1 cellular context compared by ENCODE assay signal in the genomic region with DNA sequence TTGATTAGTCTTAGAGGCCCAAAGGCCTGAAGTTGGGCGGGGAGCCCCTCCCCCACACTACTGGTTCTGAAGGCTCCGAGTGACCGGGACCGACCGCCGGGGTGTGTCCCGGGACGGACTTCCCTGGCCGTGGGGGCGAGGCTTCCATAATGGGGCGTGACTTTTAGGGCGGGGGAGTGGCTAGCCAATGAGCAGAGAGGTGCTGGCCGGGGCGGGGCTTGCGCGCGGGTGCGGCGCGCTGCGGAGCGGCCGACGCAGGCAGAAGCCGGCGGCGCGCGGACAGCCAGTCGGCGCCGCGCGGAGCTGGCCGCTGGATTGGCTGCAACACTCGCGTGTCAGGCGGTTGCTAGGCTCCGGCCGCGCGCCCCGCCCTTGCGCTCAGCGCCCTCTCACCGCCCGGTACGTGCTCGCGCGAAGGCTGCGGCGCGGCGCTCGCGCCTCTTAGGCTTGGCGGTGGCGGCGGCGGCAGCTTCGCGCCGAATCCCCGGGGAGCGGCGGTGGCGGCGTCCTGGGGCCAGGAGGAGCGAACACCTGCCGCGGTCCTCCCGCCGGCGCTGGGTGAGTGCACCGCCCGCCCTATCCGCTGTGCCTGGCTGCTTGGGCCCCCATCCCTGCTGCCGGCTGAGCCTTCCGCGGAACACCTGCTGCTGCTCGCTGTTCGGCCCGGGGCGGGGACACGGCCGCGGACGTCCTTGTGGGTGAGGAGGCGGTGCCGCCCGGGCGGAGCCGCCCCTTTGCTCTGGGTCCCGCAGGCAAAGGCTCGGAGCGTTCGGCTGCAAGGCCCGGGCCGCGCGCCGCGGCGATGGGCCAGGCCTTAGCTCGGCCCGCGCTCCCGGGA.
TF ChIP-seq lines count a peak whose summit lies in the region.

A gene (plus strand): TSS at position 392 of the 838 bp plus-strand sequence. CDS start 40,268 bp downstream, outside the sequence.

TF ChIP-seq in HepG2, 621 proteins besides CTCF, POLR2A, EP300 and RAD21 (continued from another document and continues in another):
- TF ChIP-seq, protein P1, sequence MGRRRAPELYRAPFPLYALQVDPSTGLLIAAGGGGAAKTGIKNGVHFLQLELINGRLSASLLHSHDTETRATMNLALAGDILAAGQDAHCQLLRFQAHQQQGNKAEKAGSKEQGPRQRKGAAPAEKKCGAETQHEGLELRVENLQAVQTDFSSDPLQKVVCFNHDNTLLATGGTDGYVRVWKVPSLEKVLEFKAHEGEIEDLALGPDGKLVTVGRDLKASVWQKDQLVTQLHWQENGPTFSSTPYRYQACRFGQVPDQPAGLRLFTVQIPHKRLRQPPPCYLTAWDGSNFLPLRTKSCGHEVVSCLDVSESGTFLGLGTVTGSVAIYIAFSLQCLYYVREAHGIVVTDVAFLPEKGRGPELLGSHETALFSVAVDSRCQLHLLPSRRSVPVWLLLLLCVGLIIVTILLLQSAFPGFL (CRISPR knock-in tag; IDR thresholded peaks at IDR 0.05): no peak
- TF ChIP-seq ZNF451 (CRISPR knock-in tag; IDR thresholded peaks at IDR 0.05): peak; percentile 80; the same call in 1 of the 2 replicates
- TF ChIP-seq, protein P2, sequence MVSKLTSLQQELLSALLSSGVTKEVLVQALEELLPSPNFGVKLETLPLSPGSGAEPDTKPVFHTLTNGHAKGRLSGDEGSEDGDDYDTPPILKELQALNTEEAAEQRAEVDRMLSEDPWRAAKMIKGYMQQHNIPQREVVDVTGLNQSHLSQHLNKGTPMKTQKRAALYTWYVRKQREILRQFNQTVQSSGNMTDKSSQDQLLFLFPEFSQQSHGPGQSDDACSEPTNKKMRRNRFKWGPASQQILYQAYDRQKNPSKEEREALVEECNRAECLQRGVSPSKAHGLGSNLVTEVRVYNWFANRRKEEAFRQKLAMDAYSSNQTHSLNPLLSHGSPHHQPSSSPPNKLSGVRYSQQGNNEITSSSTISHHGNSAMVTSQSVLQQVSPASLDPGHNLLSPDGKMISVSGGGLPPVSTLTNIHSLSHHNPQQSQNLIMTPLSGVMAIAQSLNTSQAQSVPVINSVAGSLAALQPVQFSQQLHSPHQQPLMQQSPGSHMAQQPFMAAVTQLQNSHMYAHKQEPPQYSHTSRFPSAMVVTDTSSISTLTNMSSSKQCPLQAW (CRISPR knock-in tag; IDR thresholded peaks at IDR 0.05): peak; percentile 67; the same call in 1 of the 2 replicates
- TF ChIP-seq FOXP1 (IDR thresholded peaks at IDR 0.05): no peak
- TF ChIP-seq FOXP1 (CRISPR knock-in tag; IDR thresholded peaks at IDR 0.05): no peak
- TF ChIP-seq, protein P3, sequence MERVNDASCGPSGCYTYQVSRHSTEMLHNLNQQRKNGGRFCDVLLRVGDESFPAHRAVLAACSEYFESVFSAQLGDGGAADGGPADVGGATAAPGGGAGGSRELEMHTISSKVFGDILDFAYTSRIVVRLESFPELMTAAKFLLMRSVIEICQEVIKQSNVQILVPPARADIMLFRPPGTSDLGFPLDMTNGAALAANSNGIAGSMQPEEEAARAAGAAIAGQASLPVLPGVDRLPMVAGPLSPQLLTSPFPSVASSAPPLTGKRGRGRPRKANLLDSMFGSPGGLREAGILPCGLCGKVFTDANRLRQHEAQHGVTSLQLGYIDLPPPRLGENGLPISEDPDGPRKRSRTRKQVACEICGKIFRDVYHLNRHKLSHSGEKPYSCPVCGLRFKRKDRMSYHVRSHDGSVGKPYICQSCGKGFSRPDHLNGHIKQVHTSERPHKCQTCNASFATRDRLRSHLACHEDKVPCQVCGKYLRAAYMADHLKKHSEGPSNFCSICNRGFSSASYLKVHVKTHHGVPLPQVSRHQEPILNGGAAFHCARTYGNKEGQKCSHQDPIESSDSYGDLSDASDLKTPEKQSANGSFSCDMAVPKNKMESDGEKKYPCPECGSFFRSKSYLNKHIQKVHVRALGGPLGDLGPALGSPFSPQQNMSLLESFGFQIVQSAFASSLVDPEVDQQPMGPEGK (CRISPR knock-in tag; IDR thresholded peaks at IDR 0.05): peak; percentile 56; the same call in 1 of the 2 replicates
- TF ChIP-seq HNRNPUL1 (IDR thresholded peaks at IDR 0.05; ENCODE audit: low read depth, low read length): 0 out of 2 replicates have a peak, but pooled peaks have one; percentile 24
- peak; percentile 95 for TF ChIP-seq ZFX (CRISPR knock-in tag; IDR thresholded peaks at IDR 0.05; ENCODE audit: low read depth)
- no peak for TF ChIP-seq TCF7L2 (IDR thresholded peaks at IDR 0.05; ENCODE audit: low read depth, low read length)
- no peak for TF ChIP-seq ATF1 (CRISPR knock-in tag; IDR thresholded peaks at IDR 0.05)
- no peak for TF ChIP-seq ZFP41 (CRISPR knock-in tag; IDR thresholded peaks at IDR 0.05; ENCODE audit: borderline replicate concordance)
- no peak for TF ChIP-seq ZNF317 (CRISPR knock-in tag; IDR thresholded peaks at IDR 0.05)
- TF ChIP-seq ATRX (CRISPR knock-in tag; IDR thresholded peaks at IDR 0.05; ENCODE audit: borderline replicate concordance): no peak
- TF ChIP-seq NFIB (CRISPR knock-in tag; IDR thresholded peaks at IDR 0.05; ENCODE audit: borderline replicate concordance): no peak
- peak; percentile 61 for TF ChIP-seq ATF7-NPFF (CRISPR knock-in tag; IDR thresholded peaks at IDR 0.05; ENCODE audit: low read depth)
- TF ChIP-seq, protein P4, sequence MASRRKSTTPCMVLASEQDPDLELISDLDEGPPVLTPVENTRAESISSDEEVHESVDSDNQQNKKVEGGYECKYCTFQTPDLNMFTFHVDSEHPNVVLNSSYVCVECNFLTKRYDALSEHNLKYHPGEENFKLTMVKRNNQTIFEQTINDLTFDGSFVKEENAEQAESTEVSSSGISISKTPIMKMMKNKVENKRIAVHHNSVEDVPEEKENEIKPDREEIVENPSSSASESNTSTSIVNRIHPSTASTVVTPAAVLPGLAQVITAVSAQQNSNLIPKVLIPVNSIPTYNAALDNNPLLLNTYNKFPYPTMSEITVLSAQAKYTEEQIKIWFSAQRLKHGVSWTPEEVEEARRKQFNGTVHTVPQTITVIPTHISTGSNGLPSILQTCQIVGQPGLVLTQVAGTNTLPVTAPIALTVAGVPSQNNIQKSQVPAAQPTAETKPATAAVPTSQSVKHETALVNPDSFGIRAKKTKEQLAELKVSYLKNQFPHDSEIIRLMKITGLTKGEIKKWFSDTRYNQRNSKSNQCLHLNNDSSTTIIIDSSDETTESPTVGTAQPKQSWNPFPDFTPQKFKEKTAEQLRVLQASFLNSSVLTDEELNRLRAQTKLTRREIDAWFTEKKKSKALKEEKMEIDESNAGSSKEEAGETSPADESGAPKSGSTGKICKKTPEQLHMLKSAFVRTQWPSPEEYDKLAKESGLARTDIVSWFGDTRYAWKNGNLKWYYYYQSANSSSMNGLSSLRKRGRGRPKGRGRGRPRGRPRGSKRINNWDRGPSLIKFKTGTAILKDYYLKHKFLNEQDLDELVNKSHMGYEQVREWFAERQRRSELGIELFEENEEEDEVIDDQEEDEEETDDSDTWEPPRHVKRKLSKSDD (CRISPR knock-in tag; IDR thresholded peaks at IDR 0.05; ENCODE audit: low read depth): peak; percentile 36; the same call in 1 of the 2 replicates
- no peak; the same call in 1 of the 2 replicates for TF ChIP-seq GATAD1 (CRISPR knock-in tag; IDR thresholded peaks at IDR 0.05)
- TF ChIP-seq SP140L (CRISPR knock-in tag; IDR thresholded peaks at IDR 0.05; ENCODE audit: borderline replicate concordance): no peak
- TF ChIP-seq ZNF607 (CRISPR knock-in tag; IDR thresholded peaks at IDR 0.05; ENCODE audit: borderline replicate concordance): peak; percentile 63
- TF ChIP-seq CHCHD3 (CRISPR knock-in tag; IDR thresholded peaks at IDR 0.05): peak; percentile 76
- no peak for TF ChIP-seq CENPX (CRISPR knock-in tag; IDR thresholded peaks at IDR 0.05)
- TF ChIP-seq RCOR2 (CRISPR knock-in tag; IDR thresholded peaks at IDR 0.05): no peak
- no peak for TF ChIP-seq PHF5A (CRISPR knock-in tag; IDR thresholded peaks at IDR 0.05; ENCODE audit: low read depth, unreplicated experiment)
- TF ChIP-seq KMT2A (CRISPR knock-in tag; IDR thresholded peaks at IDR 0.05): peak; percentile 74; the same call in 1 of the 2 replicates
- TF ChIP-seq, protein P5, sequence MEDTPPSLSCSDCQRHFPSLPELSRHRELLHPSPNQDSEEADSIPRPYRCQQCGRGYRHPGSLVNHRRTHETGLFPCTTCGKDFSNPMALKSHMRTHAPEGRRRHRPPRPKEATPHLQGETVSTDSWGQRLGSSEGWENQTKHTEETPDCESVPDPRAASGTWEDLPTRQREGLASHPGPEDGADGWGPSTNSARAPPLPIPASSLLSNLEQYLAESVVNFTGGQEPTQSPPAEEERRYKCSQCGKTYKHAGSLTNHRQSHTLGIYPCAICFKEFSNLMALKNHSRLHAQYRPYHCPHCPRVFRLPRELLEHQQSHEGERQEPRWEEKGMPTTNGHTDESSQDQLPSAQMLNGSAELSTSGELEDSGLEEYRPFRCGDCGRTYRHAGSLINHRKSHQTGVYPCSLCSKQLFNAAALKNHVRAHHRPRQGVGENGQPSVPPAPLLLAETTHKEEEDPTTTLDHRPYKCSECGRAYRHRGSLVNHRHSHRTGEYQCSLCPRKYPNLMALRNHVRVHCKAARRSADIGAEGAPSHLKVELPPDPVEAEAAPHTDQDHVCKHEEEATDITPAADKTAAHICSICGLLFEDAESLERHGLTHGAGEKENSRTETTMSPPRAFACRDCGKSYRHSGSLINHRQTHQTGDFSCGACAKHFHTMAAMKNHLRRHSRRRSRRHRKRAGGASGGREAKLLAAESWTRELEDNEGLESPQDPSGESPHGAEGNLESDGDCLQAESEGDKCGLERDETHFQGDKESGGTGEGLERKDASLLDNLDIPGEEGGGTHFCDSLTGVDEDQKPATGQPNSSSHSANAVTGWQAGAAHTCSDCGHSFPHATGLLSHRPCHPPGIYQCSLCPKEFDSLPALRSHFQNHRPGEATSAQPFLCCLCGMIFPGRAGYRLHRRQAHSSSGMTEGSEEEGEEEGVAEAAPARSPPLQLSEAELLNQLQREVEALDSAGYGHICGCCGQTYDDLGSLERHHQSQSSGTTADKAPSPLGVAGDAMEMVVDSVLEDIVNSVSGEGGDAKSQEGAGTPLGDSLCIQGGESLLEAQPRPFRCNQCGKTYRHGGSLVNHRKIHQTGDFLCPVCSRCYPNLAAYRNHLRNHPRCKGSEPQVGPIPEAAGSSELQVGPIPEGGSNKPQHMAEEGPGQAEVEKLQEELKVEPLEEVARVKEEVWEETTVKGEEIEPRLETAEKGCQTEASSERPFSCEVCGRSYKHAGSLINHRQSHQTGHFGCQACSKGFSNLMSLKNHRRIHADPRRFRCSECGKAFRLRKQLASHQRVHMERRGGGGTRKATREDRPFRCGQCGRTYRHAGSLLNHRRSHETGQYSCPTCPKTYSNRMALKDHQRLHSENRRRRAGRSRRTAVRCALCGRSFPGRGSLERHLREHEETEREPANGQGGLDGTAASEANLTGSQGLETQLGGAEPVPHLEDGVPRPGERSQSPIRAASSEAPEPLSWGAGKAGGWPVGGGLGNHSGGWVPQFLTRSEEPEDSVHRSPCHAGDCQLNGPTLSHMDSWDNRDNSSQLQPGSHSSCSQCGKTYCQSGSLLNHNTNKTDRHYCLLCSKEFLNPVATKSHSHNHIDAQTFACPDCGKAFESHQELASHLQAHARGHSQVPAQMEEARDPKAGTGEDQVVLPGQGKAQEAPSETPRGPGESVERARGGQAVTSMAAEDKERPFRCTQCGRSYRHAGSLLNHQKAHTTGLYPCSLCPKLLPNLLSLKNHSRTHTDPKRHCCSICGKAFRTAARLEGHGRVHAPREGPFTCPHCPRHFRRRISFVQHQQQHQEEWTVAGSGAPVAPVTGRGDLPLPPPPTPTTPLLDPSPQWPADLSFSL (CRISPR knock-in tag; IDR thresholded peaks at IDR 0.05): no peak
- TF ChIP-seq, protein P6, sequence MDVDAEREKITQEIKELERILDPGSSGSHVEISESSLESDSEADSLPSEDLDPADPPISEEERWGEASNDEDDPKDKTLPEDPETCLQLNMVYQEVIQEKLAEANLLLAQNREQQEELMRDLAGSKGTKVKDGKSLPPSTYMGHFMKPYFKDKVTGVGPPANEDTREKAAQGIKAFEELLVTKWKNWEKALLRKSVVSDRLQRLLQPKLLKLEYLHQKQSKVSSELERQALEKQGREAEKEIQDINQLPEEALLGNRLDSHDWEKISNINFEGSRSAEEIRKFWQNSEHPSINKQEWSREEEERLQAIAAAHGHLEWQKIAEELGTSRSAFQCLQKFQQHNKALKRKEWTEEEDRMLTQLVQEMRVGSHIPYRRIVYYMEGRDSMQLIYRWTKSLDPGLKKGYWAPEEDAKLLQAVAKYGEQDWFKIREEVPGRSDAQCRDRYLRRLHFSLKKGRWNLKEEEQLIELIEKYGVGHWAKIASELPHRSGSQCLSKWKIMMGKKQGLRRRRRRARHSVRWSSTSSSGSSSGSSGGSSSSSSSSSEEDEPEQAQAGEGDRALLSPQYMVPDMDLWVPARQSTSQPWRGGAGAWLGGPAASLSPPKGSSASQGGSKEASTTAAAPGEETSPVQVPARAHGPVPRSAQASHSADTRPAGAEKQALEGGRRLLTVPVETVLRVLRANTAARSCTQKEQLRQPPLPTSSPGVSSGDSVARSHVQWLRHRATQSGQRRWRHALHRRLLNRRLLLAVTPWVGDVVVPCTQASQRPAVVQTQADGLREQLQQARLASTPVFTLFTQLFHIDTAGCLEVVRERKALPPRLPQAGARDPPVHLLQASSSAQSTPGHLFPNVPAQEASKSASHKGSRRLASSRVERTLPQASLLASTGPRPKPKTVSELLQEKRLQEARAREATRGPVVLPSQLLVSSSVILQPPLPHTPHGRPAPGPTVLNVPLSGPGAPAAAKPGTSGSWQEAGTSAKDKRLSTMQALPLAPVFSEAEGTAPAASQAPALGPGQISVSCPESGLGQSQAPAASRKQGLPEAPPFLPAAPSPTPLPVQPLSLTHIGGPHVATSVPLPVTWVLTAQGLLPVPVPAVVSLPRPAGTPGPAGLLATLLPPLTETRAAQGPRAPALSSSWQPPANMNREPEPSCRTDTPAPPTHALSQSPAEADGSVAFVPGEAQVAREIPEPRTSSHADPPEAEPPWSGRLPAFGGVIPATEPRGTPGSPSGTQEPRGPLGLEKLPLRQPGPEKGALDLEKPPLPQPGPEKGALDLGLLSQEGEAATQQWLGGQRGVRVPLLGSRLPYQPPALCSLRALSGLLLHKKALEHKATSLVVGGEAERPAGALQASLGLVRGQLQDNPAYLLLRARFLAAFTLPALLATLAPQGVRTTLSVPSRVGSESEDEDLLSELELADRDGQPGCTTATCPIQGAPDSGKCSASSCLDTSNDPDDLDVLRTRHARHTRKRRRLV (CRISPR knock-in tag; IDR thresholded peaks at IDR 0.05): no peak
- TF ChIP-seq, protein P7, sequence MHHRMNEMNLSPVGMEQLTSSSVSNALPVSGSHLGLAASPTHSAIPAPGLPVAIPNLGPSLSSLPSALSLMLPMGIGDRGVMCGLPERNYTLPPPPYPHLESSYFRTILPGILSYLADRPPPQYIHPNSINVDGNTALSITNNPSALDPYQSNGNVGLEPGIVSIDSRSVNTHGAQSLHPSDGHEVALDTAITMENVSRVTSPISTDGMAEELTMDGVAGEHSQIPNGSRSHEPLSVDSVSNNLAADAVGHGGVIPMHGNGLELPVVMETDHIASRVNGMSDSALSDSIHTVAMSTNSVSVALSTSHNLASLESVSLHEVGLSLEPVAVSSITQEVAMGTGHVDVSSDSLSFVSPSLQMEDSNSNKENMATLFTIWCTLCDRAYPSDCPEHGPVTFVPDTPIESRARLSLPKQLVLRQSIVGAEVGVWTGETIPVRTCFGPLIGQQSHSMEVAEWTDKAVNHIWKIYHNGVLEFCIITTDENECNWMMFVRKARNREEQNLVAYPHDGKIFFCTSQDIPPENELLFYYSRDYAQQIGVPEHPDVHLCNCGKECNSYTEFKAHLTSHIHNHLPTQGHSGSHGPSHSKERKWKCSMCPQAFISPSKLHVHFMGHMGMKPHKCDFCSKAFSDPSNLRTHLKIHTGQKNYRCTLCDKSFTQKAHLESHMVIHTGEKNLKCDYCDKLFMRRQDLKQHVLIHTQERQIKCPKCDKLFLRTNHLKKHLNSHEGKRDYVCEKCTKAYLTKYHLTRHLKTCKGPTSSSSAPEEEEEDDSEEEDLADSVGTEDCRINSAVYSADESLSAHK (CRISPR knock-in tag; IDR thresholded peaks at IDR 0.05; ENCODE audit: borderline replicate concordance): 0 out of 2 replicates have a peak, but pooled peaks have one; percentile 73
- TF ChIP-seq ELF4 (CRISPR knock-in tag; IDR thresholded peaks at IDR 0.05; ENCODE audit: borderline replicate concordance): no peak
- TF ChIP-seq ZNF629 (CRISPR knock-in tag; conservative IDR thresholded peaks at IDR 0.05): no peak; the same call in 1 of the 2 replicates
